Comparison of ENCODE assay signal across 8 cellular contexts in the genomic region with DNA sequence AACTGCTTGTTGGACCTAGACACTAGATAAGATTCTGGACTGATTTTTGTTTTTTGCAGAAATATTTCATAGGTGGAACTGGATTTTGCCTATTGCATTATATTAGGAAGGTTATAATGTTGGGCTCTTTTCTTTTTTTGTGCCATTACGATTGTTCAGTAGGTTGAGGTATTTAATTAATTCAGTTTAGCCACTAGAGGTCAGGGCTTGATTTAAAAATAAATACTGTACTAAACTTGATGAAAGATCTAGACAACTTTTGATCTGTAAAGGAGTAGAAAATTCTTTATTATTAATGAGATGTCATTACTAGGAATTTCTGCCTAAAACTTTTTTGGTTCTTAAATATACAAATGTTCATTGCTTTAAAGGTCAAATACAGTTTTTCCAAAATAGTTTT. TPM values are rescaled to one million over a fixed set of nuclear protein-coding genes. Genes with fewer than 3 reads are reported as not detected.
A peak's percentile ranks its signal among the peaks of the same experiment; 100 is the strongest.
DNase-seq lines count a peak whose midpoint lies in the region; ATAC-seq and TF ChIP-seq lines count a peak whose summit lies in the region.

No MANE protein-coding gene starts in this region.

- H3K36me3 ChIP-seq in Peyer's patch (no peaks in the 10 kb centered on the region), thoracic aorta (no peaks in the 10 kb centered on the region)

- TF ChIP-seq CTCF in AG09319 (IDR thresholded peaks at IDR 0.05; ENCODE audit: low read depth, low read length): peak; percentile 21
- TF ChIP-seq CTCF in Peyer's patch (IDR thresholded peaks at IDR 0.05): peak; percentile 12 to 46 (median 34)
- TF ChIP-seq CTCF in foreskin keratinocyte (conservative IDR thresholded peaks at IDR 0.05): peak; percentile 68
- peak; percentile 35 for TF ChIP-seq CTCF in thoracic aorta (IDR thresholded peaks at IDR 0.05)

- ATAC-seq in foreskin keratinocyte (no peak), thoracic aorta (ENCODE audit: insufficient number of reproducible peaks, low FRiP score, low read depth) (no peak)

- no peak for TF ChIP-seq POLR2A in Peyer's patch (IDR thresholded peaks at IDR 0.05)

- H3K4me3 ChIP-seq in Peyer's patch: no peak overlapping the region
- H3K4me3 ChIP-seq in thoracic aorta: no peak overlapping the region

- DNase-seq in AG09319 (ENCODE audit: extremely low read depth, low read depth) (no peak), HCEC 1CT (peak; percentile 57), Peyer's patch (no peak), foreskin keratinocyte (no peak), thoracic aorta (ENCODE audit: low spot score) (no peak), mucosa of gallbladder (ENCODE audit: low spot score) (no peak)
- DNase-seq in activated CD4-positive, alpha-beta T cell treated with anti-CD3 and anti-CD28 coated beads, Interleukin-2, amount 50 U/mL, for 48 hours: no peak
- no peak for DNase-seq in stimulated activated CD4-positive, alpha-beta T cell treated with anti-CD3 and anti-CD28 coated beads, Interleukin-15, amount 100 ng/mL, for 24 hours

- H3K4me1 ChIP-seq in Peyer's patch (no peaks in the 10 kb centered on the region), foreskin keratinocyte (no peaks in the 10 kb centered on the region), thoracic aorta (ENCODE audit: control insufficient read depth in 1 of 2, low read depth in 2 of 2) (no peaks in the 10 kb centered on the region)

- H3K27ac ChIP-seq in Peyer's patch: no peak overlapping the region
- H3K27ac ChIP-seq in foreskin keratinocyte: no peak overlapping the region
- H3K27ac ChIP-seq in thoracic aorta: no peak overlapping the region

- H3K27me3 ChIP-seq in Peyer's patch: no peaks in the 10 kb centered on the region
- H3K27me3 ChIP-seq in foreskin keratinocyte: no peaks in the 10 kb centered on the region
- no peaks in the 10 kb centered on the region for H3K27me3 ChIP-seq in thoracic aorta (replicated peaks; ENCODE audit: insufficient read depth)

- no peaks in the 10 kb centered on the region for H3K9me3 ChIP-seq in Peyer's patch
- H3K9me3 ChIP-seq in thoracic aorta: no peaks in the 10 kb centered on the region

RNA-seq across cellular contexts. Expression of a gene that starts 15.2 kb away (rescaled TPM):
- total RNA-seq in Peyer's patch: 10 to 100 TPM; 46.1 to 81.7 (median 61.7) TPM
- total RNA-seq in foreskin keratinocyte: 50.0 and 56.4 TPM in 2 replicates
- polyA plus RNA-seq in foreskin keratinocyte: 27.0 and 29.2 TPM in 2 replicates
- 10 to 100 TPM; 44.5 to 60.1 TPM for total RNA-seq in thoracic aorta
- total RNA-seq in mucosa of gallbladder: 47.4 TPM

RNA-seq across cellular contexts. Expression of a gene that starts 30.8 kb away (rescaled TPM):
- not detected for total RNA-seq in Peyer's patch
- total RNA-seq in foreskin keratinocyte: not detected in 2 replicates
- polyA plus RNA-seq in foreskin keratinocyte: not detected in 2 replicates
- not detected for total RNA-seq in thoracic aorta
- not detected for total RNA-seq in mucosa of gallbladder
